ENCODE assay signal across 13 cellular contexts in the genomic region with DNA sequence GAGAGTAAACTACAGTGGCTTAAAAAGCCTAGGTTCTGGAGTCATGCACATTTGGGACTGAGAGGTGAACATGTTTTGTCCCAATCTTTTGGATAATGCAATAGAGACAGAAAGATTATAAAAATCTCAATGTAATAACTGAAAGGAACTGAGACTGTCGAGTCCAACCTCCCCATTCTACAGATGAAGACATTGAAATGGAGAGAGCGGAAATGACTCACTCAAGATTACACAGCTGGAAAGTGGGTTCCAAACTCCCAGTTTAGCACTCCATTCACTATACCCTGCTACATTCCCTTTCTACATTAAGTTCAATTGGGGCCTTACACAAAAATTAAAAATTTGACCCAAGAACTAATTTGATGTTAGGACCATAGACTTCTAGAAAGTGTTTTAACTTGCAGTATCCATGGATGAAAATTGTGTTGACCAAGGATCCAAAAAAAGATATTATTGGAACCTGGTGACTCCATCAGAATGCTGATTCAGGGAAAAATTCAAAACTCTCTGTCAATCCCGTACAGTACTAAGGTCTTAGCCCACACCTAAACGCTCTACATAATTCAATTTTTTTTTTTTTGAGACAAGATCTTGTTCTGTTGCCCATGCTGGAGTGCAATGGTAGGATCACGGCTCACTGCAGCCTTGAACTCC. TPM values are rescaled to one million over a fixed set of nuclear protein-coding genes. Genes with fewer than 3 reads are reported as not detected.
A peak's percentile ranks its signal among the peaks of the same experiment; 100 is the strongest.
DNase-seq lines count a peak whose midpoint lies in the region; ATAC-seq, FAIRE-seq and TF ChIP-seq lines count a peak whose summit lies in the region.
"Had no signal": no experiment of that assay in that cellular context is flagged by ENCODE, and none has a peak within 500 bp of the region (broad histone marks: within the 10 kb centered on the region; RNA-seq: fewer than 3 reads in every experiment).

No MANE protein-coding gene starts in this region.

- peaks cover 35% of the 10 kb centered on the region for H3K79me2 ChIP-seq in OCI-LY3 (ENCODE audit: low read length)
- H3K79me2 ChIP-seq in K562 (ENCODE audit: control insufficient read depth, insufficient read depth, low read length) = peaks cover 39% of the 10 kb centered on the region
- peaks cover 38% of the 10 kb centered on the region for H3K79me2 ChIP-seq in osteoblast (ENCODE audit: insufficient read depth, low read length)

- intact Hi-C loops in K562 (cut with micrococcal nuclease) = loop anchor here (2.0 to 5.0 kb wide), 3 partner anchors 59 to 94 kb away; a partner anchor contains a TSS

- H3K9me3 ChIP-seq in OCI-LY3 (ENCODE audit: insufficient read depth, low read length) (no peaks in the 10 kb centered on the region), K562 (replicated peaks; ENCODE audit: control insufficient read depth, insufficient read depth, low read depth, low read length) (no peaks in the 10 kb centered on the region), osteoblast (ENCODE audit: low read depth, low read length) (no peaks in the 10 kb centered on the region)
- H3K9me3 ChIP-seq: esophagus squamous epithelium, lower lobe of right lung had no signal

- H3K4me1 ChIP-seq in OCI-LY3 (ENCODE audit: low read length) (peaks cover 22% of the 10 kb centered on the region), K562 (replicated peaks in 1 of 2; ENCODE audit: control insufficient read depth in 2 of 2, insufficient read depth in 2 of 2, low read length in 2 of 2) (peaks cover 17 to 22% of the 10 kb centered on the region in 2 experiments; a peak in 4 of 5 replicates), osteoblast (ENCODE audit: insufficient read depth, low read length) (peaks cover 14% of the 10 kb centered on the region)

- no peaks in the 10 kb centered on the region for H3K27me3 Mint-ChIP-seq in stimulated activated naive CD8-positive, alpha-beta T cell treated with anti-CD3 and anti-CD28 coated beads, Interleukin-15, Interleukin-2, amounts not matched to agents 100 ng/mL and 50 ng/mL, for 24 hours

- peaks cover 45% of the 10 kb centered on the region for H3K4me1 Mint-ChIP-seq in stimulated activated naive CD8-positive, alpha-beta T cell treated with anti-CD3 and anti-CD28 coated beads, Interleukin-15, Interleukin-2, amounts not matched to agents 100 ng/mL and 50 ng/mL, for 24 hours (ENCODE audit: low read depth)

- FAIRE-seq in K562 (lab: Jason Lieb, UNC) = peak; percentile 77

- peaks cover 4% of the 10 kb centered on the region for H3K36me3 ChIP-seq in OCI-LY3 (replicated peaks; ENCODE audit: low read depth, low read length)
- peaks cover 9% of the 10 kb centered on the region; the same call in 1 of the 3 replicates for H3K36me3 ChIP-seq in K562 (ENCODE audit: control insufficient read depth, insufficient read depth, low read length)
- no peaks in the 10 kb centered on the region for H3K36me3 ChIP-seq in osteoblast (ENCODE audit: insufficient read depth, low read length)
- H3K36me3 ChIP-seq: esophagus squamous epithelium, lower lobe of right lung had no signal

- TF ChIP-seq CTCF in OCI-LY3 (IDR thresholded peaks at IDR 0.05; ENCODE audit: low read depth, low read length) (no peak), K562 (IDR thresholded peaks at IDR 0.05 in 2 of 3, conservative IDR thresholded peaks at IDR 0.05 in 1 of 3; ENCODE audit: insufficient read depth in 2 of 3, low read depth in 1 of 3, low read length in 3 of 3) (no peak), osteoblast (IDR thresholded peaks at IDR 0.05; ENCODE audit: extremely low read depth, low read depth, low read length) (no peak)

- H3K4me3 Mint-ChIP-seq in stimulated activated naive CD8-positive, alpha-beta T cell treated with anti-CD3 and anti-CD28 coated beads, Interleukin-15, Interleukin-2, amounts not matched to agents 100 ng/mL and 50 ng/mL, for 24 hours = peak overlapping the region; percentile 95

- no peak for ATAC-seq in stimulated activated naive CD8-positive, alpha-beta T cell treated with anti-CD3 and anti-CD28 coated beads, Interleukin-15, Interleukin-2, amounts not matched to agents 100 U/mL and 50 U/mL, for 24 hours
- ATAC-seq in K562 (peak; percentile 19; the same call in 2 of the 3 replicates), GM18870 (IDR thresholded peaks at IDR 0.05; ENCODE audit: unreplicated experiment) (no peak)
- ATAC-seq: Right ventricle myocardium inferior had no signal

- no peak for TF ChIP-seq POLR2A in K562 (conservative IDR thresholded peaks at IDR 0.05)

- H3K27ac Mint-ChIP-seq in stimulated activated naive CD8-positive, alpha-beta T cell treated with anti-CD3 and anti-CD28 coated beads, Interleukin-15, Interleukin-2, amounts not matched to agents 100 ng/mL and 50 ng/mL, for 24 hours = no peak overlapping the region

- H3K9me3 Mint-ChIP-seq in stimulated activated naive CD8-positive, alpha-beta T cell treated with anti-CD3 and anti-CD28 coated beads, Interleukin-15, Interleukin-2, amounts not matched to agents 100 ng/mL and 50 ng/mL, for 24 hours = no peaks in the 10 kb centered on the region

- peaks cover 24% of the 10 kb centered on the region for H4K20me1 ChIP-seq in OCI-LY3 (ENCODE audit: insufficient read depth, low read length)
- no peaks in the 10 kb centered on the region for H4K20me1 ChIP-seq in K562 (replicated peaks; ENCODE audit: control insufficient read depth, insufficient read depth, low read length)
- peaks cover 25% of the 10 kb centered on the region for H4K20me1 ChIP-seq in osteoblast (ENCODE audit: insufficient read depth, low read length)

- H3K27ac ChIP-seq in OCI-LY3 (ENCODE audit: low read length) (peak overlapping the region; percentile 73), K562 (ENCODE audit: extremely low read depth, low read depth, low read length) (peak overlapping the region; percentile 83), osteoblast (ENCODE audit: low read depth, low read length) (no peak overlapping the region)

- no peak for DNase-seq in stimulated activated naive CD8-positive, alpha-beta T cell treated with anti-CD3 and anti-CD28 coated beads, Interleukin-15, Interleukin-2, amounts not matched to agents 100 U/mL and 50 U/mL, for 24 hours
- DNase-seq in K562 (ENCODE audit: extremely low read depth in 1 of 4, low spot score in 3 of 4) (peak in 2 of 4 experiments; percentile 35 to 76), GM19240 (ENCODE audit: insufficient read length, low spot score) (no peak), osteoblast (ENCODE audit: insufficient read length, low spot score, missing footprints) (no peak)
- no peak for DNase-seq in effector CD4-positive, alpha-beta T cell
- DNase-seq: activated gamma-delta T cell, esophagus squamous epithelium, hippocampal formation, lower lobe of right lung had no signal

- H2AFZ ChIP-seq in OCI-LY3 (ENCODE audit: low read depth, low read length) (0 out of 2 replicates have a peak overlapping the region, but pooled peaks have one; percentile 8), K562 (ENCODE audit: low read depth, low read length) (peak overlapping the region; percentile 83), osteoblast (ENCODE audit: low read length) (no peak overlapping the region)

- H3K4me3 ChIP-seq in OCI-LY3 (ENCODE audit: low read length) (peak overlapping the region; percentile 95), K562 (peak overlapping the region; percentile 47), osteoblast (ENCODE audit: insufficient read depth, low read length) (no peak overlapping the region)

- H3K9me1 ChIP-seq in K562 (ENCODE audit: control insufficient read depth, insufficient read depth, low read length) = no peaks in the 10 kb centered on the region

- 21% methylated on average over 5 of the region's 5 CpGs for WGBS in K562 (ENCODE audit: insufficient coverage, low coverage, missing lambda C conversion rate)

- in situ Hi-C loops in K562 (cut with MboI) = no loop called here

- TF ChIP-seq RAD21 in K562 (CRISPR knock-in tag; conservative IDR thresholded peaks at IDR 0.05 in 1 of 2, IDR thresholded peaks at IDR 0.05 in 1 of 2) = no peak

- peak; percentile 43; the same call in 1 of the 2 replicates for TF ChIP-seq EP300 in K562 (IDR thresholded peaks at IDR 0.05; ENCODE audit: low read length)

- no TSS peak for BruUV-seq in K562 (replicated peaks; lab: Mats Ljungman, UMichigan)

- H3K27me3 ChIP-seq in OCI-LY3 (ENCODE audit: low read depth, low read length) = no peaks in the 10 kb centered on the region
- H3K27me3 ChIP-seq in K562 (ENCODE audit: control insufficient read depth in 2 of 2, insufficient read depth in 2 of 2, low read length in 2 of 2) = no peaks in the 10 kb centered on the region
- H3K27me3 ChIP-seq in osteoblast (ENCODE audit: insufficient read depth, low read length) = no peaks in the 10 kb centered on the region
- H3K27me3 ChIP-seq: esophagus squamous epithelium had no signal

- peak overlapping the region; percentile 86 for H3K9ac ChIP-seq in OCI-LY3 (ENCODE audit: low read length)
- H3K9ac ChIP-seq in K562 (ENCODE audit: insufficient read depth in 1 of 2, low read depth in 2 of 2, low read length in 2 of 2) = peak overlapping the region; percentile 49 to 78; a peak in 3 of 4 replicates

- POLR2A ChIA-PET in K562 (lab: Yijun Ruan, JAX) = no interaction called here

- CTCF ChIA-PET in K562 (lab: Yijun Ruan, JAX; ENCODE audit: low intra/inter-chr PET ratio) = no interaction called here

- peaks cover 19% of the 10 kb centered on the region for H3K36me3 Mint-ChIP-seq in stimulated activated naive CD8-positive, alpha-beta T cell treated with anti-CD3 and anti-CD28 coated beads, Interleukin-15, Interleukin-2, amounts not matched to agents 100 ng/mL and 50 ng/mL, for 24 hours (ENCODE audit: low read depth)

- H3K4me2 ChIP-seq in OCI-LY3 (ENCODE audit: low read length) = peak overlapping the region; percentile 85
- peak overlapping the region; percentile 94 for H3K4me2 ChIP-seq in K562 (ENCODE audit: insufficient read depth, low read length)
- no peak overlapping the region for H3K4me2 ChIP-seq in osteoblast (ENCODE audit: insufficient read depth, low read length)

RNA-seq across cellular contexts. Expression of a gene that starts 1.5 kb away (rescaled TPM):
- 46.7 and 47.2 TPM in 2 replicates for total RNA-seq in K562 (2011; cell fraction: chromatin; rRNA removed; ENCODE audit: low replicate concordance)
- 30.2 and 32.0 TPM in 2 replicates for total RNA-seq in K562 (2011; cell fraction: nucleolus; rRNA removed)
- 38.8 and 48.2 TPM in 2 replicates for total RNA-seq in K562 (2011; cell fraction: nucleoplasm; rRNA removed)
- 35.7 and 44.7 TPM in 2 replicates for total RNA-seq in K562 (2014; rRNA removed)
- 54.9 and 57.6 TPM in 2 replicates for total RNA-seq in K562 (2014; rRNA removed; fragmentation: Illumina TruSeq; extraction: Trizol)
- 53.4 and 55.0 TPM in 2 replicates for total RNA-seq in K562 (2015; rRNA removed; fragmentation: Illumina TruSeq; extraction: Trizol)
- total RNA-seq in K562 (2021) = 74.5 and 78.9 TPM in 2 replicates
- 62.1 and 66.1 TPM in 2 replicates for polyA plus RNA-seq in K562 (2011; rRNA removed)
- 53.1 and 62.6 TPM in 2 replicates for polyA plus RNA-seq in K562 (2011; cell fraction: cytosol; rRNA removed)
- 26.0 and 30.3 TPM in 2 replicates for polyA plus RNA-seq in K562 (2011; cell fraction: nucleus; rRNA removed)
- polyA plus RNA-seq in K562 (2012) = 75.6 and 76.6 TPM in 2 replicates
- polyA plus RNA-seq in K562 (2014; fragmentation: Illumina TruSeq; extraction: Trizol) = 70.0 and 74.7 TPM in 2 replicates
- polyA plus RNA-seq in K562 (2014; fragmentation: Nextera tagmentation; extraction: Ambion mirVana) = 10 to 100 TPM; 24.9 to 30.7 TPM
- 42.8 and 44.2 TPM in 2 replicates for polyA plus RNA-seq in K562 (2014; rRNA removed)
- polyA minus RNA-seq in K562 (2011; rRNA and poly(A)+ RNA removed) = 88.9 and 93.9 TPM in 2 replicates
- 48.1 and 57.5 TPM in 2 replicates for polyA minus RNA-seq in K562 (2011; cell fraction: cytosol; rRNA and poly(A)+ RNA removed)
- polyA minus RNA-seq in K562 (2011; cell fraction: nucleus; rRNA and poly(A)+ RNA removed) = 12.9 and 20.4 TPM in 2 replicates
- 38.0 and 38.3 TPM in 2 replicates for total RNA-seq in osteoblast

RNA-seq across cellular contexts. Expression of a gene that starts 59.3 kb away (rescaled TPM):
- total RNA-seq in K562 (2011; cell fraction: chromatin; rRNA removed; ENCODE audit: low replicate concordance) = 34.0 and 37.5 TPM in 2 replicates
- 54.7 and 59.2 TPM in 2 replicates for total RNA-seq in K562 (2011; cell fraction: nucleolus; rRNA removed)
- total RNA-seq in K562 (2011; cell fraction: nucleoplasm; rRNA removed) = 62.7 and 69.1 TPM in 2 replicates
- 500 and 634 TPM in 2 replicates for total RNA-seq in K562 (2014; rRNA removed)
- total RNA-seq in K562 (2014; rRNA removed; fragmentation: Illumina TruSeq; extraction: Trizol) = 430 and 439 TPM in 2 replicates
- total RNA-seq in K562 (2015; rRNA removed; fragmentation: Illumina TruSeq; extraction: Trizol) = 488 and 508 TPM in 2 replicates
- 415 and 433 TPM in 2 replicates for total RNA-seq in K562 (2021)
- 495 and 598 TPM in 2 replicates for polyA plus RNA-seq in K562 (2011; rRNA removed)
- polyA plus RNA-seq in K562 (2011; cell fraction: cytosol; rRNA removed) = 883 and 1,009 TPM in 2 replicates
- 165 and 174 TPM in 2 replicates for polyA plus RNA-seq in K562 (2011; cell fraction: nucleus; rRNA removed)
- polyA plus RNA-seq in K562 (2012) = 407 and 437 TPM in 2 replicates
- 868 and 905 TPM in 2 replicates for polyA plus RNA-seq in K562 (2014; fragmentation: Illumina TruSeq; extraction: Trizol)
- polyA plus RNA-seq in K562 (2014; fragmentation: Nextera tagmentation; extraction: Ambion mirVana) = 100 to 1,000 TPM; 697 to 889 TPM
- polyA plus RNA-seq in K562 (2014; rRNA removed) = 808 and 854 TPM in 2 replicates
- 218 and 228 TPM in 2 replicates for polyA minus RNA-seq in K562 (2011; rRNA and poly(A)+ RNA removed)
- 104 and 122 TPM in 2 replicates for polyA minus RNA-seq in K562 (2011; cell fraction: cytosol; rRNA and poly(A)+ RNA removed)
- 21.0 and 35.1 TPM in 2 replicates for polyA minus RNA-seq in K562 (2011; cell fraction: nucleus; rRNA and poly(A)+ RNA removed)
- 50.7 and 56.5 TPM in 2 replicates for total RNA-seq in osteoblast
